1 cellular context compared by ENCODE assay signal in the genomic region with DNA sequence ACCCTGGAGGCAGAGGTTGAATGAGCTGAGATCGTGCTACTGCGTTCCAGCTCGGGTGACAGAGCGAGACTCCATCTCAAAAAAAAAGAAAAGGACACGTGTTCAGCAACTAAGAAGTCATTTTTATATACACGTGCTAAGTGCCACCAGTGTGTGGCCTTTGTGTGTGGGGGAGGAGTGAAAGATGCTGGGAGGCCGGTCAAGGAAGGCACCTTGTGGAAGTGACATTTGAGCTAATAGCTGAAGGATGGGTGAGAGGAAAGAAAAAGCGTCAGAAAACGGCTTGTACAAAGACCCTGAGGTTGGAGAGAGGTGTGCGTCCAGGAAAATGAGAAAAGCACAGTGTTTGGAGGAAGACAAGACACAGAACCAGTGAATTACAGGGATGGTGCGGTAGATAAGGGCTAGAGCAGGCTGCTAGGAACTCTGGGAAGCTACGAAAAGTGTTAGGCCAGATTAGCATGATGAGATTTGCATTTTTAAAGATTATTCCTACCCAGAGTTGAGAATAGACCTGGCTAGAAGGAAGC.
TF ChIP-seq lines count a peak whose summit lies in the region.

No MANE protein-coding gene starts in this region.

TF ChIP-seq in SK-N-SH treated with all-trans-retinoic acid at 6 μM for 48 hours, 23 proteins besides CTCF, POLR2A, EP300 and RAD21 (continued from another document):
- TF ChIP-seq, protein P1, sequence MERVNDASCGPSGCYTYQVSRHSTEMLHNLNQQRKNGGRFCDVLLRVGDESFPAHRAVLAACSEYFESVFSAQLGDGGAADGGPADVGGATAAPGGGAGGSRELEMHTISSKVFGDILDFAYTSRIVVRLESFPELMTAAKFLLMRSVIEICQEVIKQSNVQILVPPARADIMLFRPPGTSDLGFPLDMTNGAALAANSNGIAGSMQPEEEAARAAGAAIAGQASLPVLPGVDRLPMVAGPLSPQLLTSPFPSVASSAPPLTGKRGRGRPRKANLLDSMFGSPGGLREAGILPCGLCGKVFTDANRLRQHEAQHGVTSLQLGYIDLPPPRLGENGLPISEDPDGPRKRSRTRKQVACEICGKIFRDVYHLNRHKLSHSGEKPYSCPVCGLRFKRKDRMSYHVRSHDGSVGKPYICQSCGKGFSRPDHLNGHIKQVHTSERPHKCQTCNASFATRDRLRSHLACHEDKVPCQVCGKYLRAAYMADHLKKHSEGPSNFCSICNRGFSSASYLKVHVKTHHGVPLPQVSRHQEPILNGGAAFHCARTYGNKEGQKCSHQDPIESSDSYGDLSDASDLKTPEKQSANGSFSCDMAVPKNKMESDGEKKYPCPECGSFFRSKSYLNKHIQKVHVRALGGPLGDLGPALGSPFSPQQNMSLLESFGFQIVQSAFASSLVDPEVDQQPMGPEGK (CRISPR knock-in tag; IDR thresholded peaks at IDR 0.05; ENCODE audit: borderline replicate concordance): no peak
- TF ChIP-seq OSR1 (CRISPR knock-in tag; IDR thresholded peaks at IDR 0.05): no peak
- TF ChIP-seq, protein P2, sequence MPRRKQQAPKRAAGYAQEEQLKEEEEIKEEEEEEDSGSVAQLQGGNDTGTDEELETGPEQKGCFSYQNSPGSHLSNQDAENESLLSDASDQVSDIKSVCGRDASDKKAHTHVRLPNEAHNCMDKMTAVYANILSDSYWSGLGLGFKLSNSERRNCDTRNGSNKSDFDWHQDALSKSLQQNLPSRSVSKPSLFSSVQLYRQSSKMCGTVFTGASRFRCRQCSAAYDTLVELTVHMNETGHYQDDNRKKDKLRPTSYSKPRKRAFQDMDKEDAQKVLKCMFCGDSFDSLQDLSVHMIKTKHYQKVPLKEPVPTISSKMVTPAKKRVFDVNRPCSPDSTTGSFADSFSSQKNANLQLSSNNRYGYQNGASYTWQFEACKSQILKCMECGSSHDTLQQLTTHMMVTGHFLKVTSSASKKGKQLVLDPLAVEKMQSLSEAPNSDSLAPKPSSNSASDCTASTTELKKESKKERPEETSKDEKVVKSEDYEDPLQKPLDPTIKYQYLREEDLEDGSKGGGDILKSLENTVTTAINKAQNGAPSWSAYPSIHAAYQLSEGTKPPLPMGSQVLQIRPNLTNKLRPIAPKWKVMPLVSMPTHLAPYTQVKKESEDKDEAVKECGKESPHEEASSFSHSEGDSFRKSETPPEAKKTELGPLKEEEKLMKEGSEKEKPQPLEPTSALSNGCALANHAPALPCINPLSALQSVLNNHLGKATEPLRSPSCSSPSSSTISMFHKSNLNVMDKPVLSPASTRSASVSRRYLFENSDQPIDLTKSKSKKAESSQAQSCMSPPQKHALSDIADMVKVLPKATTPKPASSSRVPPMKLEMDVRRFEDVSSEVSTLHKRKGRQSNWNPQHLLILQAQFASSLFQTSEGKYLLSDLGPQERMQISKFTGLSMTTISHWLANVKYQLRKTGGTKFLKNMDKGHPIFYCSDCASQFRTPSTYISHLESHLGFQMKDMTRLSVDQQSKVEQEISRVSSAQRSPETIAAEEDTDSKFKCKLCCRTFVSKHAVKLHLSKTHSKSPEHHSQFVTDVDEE (CRISPR knock-in tag; IDR thresholded peaks at IDR 0.05): no peak
